20 cellular contexts compared by ENCODE assay signal in genomic region chr3:56411147-56411546, GRCh38.
"Had no signal": no experiment of that assay in that cellular context is flagged by ENCODE, and none has a peak within 500 bp of the region (broad histone marks: within the 10 kb centered on the region; RNA-seq: fewer than 3 reads in every experiment).

No MANE protein-coding gene starts in this region.

- DNase-seq: stimulated activated CD4-positive, alpha-beta T cell treated with anti-CD3 and anti-CD28 coated beads, Interleukin-2, amount 100 ng/mL, for 48 hours; stimulated activated CD4-positive, alpha-beta T cell treated with anti-CD3 and anti-CD28 coated beads, Interleukin-4, amount 100 ng/mL, for 1 hour; stimulated activated CD4-positive, alpha-beta T cell treated with anti-CD3 and anti-CD28 coated beads, Interleukin-4, amount 100 ng/mL, for 24 hours; stimulated activated CD4-positive, alpha-beta T cell treated with anti-CD3 and anti-CD28 coated beads, Interleukin-4, amount 100 ng/mL, for 4 hours; stimulated activated CD8-positive, alpha-beta memory T cell treated with anti-CD3 and anti-CD28 coated beads, Interleukin-4, amount 100 ng/mL, for 48 hours; stimulated activated naive B cell treated with anti-CD40 and anti-IgM and Interleukin-4, amounts not matched to agents 10 μg/mL and 1 μg/mL and 100 μg/mL, for 72 hours; stimulated activated naive CD4-positive, alpha-beta T cell; stimulated activated naive CD4-positive, alpha-beta T cell treated with Interleukin-2 at 50 U/mL for 16 hours; stimulated activated naive CD8-positive, alpha-beta T cell treated with anti-CD3 and anti-CD28 coated beads, Interleukin-15, amount 100 ng/mL, for 72 hours; stimulated activated naive CD8-positive, alpha-beta T cell treated with anti-CD3 and anti-CD28 coated beads, Interleukin-15, Interleukin-2, amounts not matched to agents 100 U/mL and 50 U/mL, for 24 hours; stomach; substantia nigra; testis; thyroid gland; tibial artery; transverse colon; trophoblast cell; upper lobe of left lung; upper lobe of right lung; uterus had no signal
